2 cellular contexts compared by ENCODE assay signal in the genomic region with DNA sequence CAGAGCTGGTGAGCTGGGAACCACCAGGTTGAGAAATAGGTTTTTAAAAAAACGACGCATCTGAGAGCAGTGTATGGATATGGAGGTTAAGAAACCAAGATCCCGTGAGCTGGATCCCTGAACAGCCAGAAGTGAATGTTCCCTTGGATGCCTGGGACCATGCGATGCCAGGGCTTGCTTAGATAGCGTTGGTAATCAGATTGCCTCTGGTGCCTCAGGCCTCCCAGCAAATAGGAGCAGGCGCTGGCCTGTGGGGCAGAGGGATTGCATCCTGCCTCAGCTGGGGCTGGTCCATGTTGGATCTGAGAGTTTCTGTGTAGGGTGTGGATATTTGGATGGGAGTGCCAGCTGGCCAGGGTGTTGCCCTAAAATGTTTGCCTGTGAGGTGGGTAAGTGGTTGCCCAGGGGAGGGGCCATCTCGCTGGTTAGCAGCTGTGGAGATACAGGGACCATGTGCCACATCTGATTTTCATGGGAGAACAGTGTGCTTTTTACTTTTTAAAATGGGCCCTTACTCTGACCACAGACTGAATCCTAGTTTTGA.
A peak's percentile ranks its signal among the peaks of the same experiment; 100 is the strongest.
TF ChIP-seq lines count a peak whose summit lies in the region.

No MANE protein-coding gene starts in this region.

TF ChIP-seq in HepG2, 621 proteins besides CTCF, POLR2A, EP300 and RAD21 (continued from another document):
- TF ChIP-seq, protein P1, sequence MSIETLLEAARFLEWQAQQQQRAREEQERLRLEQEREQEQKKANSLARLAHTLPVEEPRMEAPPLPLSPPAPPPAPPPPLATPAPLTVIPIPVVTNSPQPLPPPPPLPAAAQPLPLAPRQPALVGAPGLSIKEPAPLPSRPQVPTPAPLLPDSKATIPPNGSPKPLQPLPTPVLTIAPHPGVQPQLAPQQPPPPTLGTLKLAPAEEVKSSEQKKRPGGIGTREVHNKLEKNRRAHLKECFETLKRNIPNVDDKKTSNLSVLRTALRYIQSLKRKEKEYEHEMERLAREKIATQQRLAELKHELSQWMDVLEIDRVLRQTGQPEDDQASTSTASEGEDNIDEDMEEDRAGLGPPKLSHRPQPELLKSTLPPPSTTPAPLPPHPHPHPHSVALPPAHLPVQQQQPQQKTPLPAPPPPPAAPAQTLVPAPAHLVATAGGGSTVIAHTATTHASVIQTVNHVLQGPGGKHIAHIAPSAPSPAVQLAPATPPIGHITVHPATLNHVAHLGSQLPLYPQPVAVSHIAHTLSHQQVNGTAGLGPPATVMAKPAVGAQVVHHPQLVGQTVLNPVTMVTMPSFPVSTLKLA (IDR thresholded peaks at IDR 0.05), result 0 out of 2 replicates have a peak, but pooled peaks have one; percentile 11
- TF ChIP-seq, protein P2, sequence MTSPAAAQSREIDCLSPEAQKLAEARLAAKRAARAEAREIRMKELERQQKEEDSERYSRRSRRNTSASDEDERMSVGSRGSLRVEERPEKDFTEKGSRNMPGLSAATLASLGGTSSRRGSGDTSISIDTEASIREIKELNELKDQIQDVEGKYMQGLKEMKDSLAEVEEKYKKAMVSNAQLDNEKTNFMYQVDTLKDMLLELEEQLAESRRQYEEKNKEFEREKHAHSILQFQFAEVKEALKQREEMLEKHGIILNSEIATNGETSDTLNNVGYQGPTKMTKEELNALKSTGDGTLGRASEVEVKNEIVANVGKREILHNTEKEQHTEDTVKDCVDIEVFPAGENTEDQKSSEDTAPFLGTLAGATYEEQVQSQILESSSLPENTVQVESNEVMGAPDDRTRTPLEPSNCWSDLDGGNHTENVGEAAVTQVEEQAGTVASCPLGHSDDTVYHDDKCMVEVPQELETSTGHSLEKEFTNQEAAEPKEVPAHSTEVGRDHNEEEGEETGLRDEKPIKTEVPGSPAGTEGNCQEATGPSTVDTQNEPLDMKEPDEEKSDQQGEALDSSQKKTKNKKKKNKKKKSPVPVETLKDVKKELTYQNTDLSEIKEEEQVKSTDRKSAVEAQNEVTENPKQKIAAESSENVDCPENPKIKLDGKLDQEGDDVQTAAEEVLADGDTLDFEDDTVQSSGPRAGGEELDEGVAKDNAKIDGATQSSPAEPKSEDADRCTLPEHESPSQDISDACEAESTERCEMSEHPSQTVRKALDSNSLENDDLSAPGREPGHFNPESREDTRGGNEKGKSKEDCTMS (CRISPR knock-in tag; conservative IDR thresholded peaks at IDR 0.05), result no peak

TF ChIP-seq in SK-N-SH treated with all-trans-retinoic acid at 6 μM for 48 hours, 23 proteins besides CTCF, POLR2A, EP300 and RAD21:
- TF ChIP-seq, protein P3, sequence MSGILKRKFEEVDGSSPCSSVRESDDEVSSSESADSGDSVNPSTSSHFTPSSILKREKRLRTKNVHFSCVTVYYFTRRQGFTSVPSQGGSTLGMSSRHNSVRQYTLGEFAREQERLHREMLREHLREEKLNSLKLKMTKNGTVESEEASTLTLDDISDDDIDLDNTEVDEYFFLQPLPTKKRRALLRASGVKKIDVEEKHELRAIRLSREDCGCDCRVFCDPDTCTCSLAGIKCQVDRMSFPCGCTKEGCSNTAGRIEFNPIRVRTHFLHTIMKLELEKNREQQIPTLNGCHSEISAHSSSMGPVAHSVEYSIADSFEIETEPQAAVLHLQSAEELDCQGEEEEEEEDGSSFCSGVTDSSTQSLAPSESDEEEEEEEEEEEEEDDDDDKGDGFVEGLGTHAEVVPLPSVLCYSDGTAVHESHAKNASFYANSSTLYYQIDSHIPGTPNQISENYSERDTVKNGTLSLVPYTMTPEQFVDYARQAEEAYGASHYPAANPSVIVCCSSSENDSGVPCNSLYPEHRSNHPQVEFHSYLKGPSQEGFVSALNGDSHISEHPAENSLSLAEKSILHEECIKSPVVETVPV (CRISPR knock-in tag; IDR thresholded peaks at IDR 0.05), result no peak
- TF ChIP-seq TCF4 (CRISPR knock-in tag; IDR thresholded peaks at IDR 0.05; ENCODE audit: borderline replicate concordance), result peak; percentile 19; the same call in 1 of the 2 replicates
- TF ChIP-seq ZFP30 (CRISPR knock-in tag; IDR thresholded peaks at IDR 0.05), result no peak
- TF ChIP-seq SNAI2 (CRISPR knock-in tag; IDR thresholded peaks at IDR 0.05), result no peak
- TF ChIP-seq, protein P4, sequence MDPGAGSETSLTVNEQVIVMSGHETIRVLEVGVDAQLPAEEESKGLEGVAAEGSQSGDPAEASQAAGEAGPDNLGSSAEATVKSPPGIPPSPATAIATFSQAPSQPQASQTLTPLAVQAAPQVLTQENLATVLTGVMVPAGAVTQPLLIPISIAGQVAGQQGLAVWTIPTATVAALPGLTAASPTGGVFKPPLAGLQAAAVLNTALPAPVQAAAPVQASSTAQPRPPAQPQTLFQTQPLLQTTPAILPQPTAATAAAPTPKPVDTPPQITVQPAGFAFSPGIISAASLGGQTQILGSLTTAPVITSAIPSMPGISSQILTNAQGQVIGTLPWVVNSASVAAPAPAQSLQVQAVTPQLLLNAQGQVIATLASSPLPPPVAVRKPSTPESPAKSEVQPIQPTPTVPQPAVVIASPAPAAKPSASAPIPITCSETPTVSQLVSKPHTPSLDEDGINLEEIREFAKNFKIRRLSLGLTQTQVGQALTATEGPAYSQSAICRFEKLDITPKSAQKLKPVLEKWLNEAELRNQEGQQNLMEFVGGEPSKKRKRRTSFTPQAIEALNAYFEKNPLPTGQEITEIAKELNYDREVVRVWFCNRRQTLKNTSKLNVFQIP (CRISPR knock-in tag; IDR thresholded peaks at IDR 0.05; ENCODE audit: borderline replicate concordance, low read depth), result no peak
